1 cellular context compared by ENCODE assay signal in genomic region chr5:150553402-150553801, GRCh38.
TF ChIP-seq lines count a peak whose summit lies in the region.

No MANE protein-coding gene starts in this region.

TF ChIP-seq in HepG2, 621 proteins besides CTCF, POLR2A, EP300 and RAD21:
- TF ChIP-seq ONECUT2 (CRISPR knock-in tag; IDR thresholded peaks at IDR 0.05), result no peak
- TF ChIP-seq, protein P1, sequence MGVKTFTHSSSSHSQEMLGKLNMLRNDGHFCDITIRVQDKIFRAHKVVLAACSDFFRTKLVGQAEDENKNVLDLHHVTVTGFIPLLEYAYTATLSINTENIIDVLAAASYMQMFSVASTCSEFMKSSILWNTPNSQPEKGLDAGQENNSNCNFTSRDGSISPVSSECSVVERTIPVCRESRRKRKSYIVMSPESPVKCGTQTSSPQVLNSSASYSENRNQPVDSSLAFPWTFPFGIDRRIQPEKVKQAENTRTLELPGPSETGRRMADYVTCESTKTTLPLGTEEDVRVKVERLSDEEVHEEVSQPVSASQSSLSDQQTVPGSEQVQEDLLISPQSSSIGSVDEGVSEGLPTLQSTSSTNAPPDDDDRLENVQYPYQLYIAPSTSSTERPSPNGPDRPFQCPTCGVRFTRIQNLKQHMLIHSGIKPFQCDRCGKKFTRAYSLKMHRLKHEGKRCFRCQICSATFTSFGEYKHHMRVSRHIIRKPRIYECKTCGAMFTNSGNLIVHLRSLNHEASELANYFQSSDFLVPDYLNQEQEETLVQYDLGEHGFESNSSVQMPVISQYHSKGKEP (CRISPR knock-in tag; IDR thresholded peaks at IDR 0.05), result no peak
- no peak for TF ChIP-seq CBFB (CRISPR knock-in tag; IDR thresholded peaks at IDR 0.05)
- TF ChIP-seq AGO2 (optimal IDR thresholded peaks at IDR 0.05; ENCODE audit: low read depth, low read length), result peak; percentile 55
- TF ChIP-seq ETV6 (CRISPR knock-in tag; conservative IDR thresholded peaks at IDR 0.05), result no peak
- TF ChIP-seq TAF1 (CRISPR knock-in tag; IDR thresholded peaks at IDR 0.05), result no peak
- no peak for TF ChIP-seq KAT7 (CRISPR knock-in tag; IDR thresholded peaks at IDR 0.05; ENCODE audit: borderline replicate concordance)
TF ChIP-seq in HepG2: peak in this region for 1.
